ENCODE assay signal across 9 cellular contexts in the genomic region with DNA sequence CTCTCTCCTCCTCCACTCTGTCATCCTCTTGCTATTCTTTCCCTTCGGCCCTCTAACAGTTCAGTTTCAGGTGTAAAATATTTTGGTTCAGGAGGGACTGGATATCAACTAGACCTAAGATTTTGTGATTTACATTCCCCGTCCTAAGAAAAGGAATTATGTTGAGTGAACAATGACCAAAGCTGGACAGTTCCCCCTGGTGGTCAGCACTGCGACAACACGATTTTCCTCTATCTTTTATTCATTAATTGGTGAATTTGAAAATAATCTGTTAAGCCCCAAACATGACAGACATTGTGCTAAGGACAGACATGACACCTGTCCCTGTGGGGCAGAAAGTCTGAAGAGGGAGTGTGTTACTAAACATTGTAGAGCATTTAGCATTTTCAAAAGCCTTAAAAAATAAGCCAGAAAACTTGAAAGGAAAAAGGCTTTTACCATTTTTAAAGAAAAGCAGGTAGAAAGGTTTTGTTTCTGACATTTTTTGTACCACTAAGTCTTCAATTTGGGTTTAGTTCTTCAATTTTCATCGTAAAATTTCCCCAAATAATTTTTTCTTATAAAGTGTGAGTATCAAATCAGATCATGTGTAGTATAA. TPM values are rescaled to one million over a fixed set of nuclear protein-coding genes. Genes with fewer than 3 reads are reported as not detected.
DNase-seq lines count a peak whose midpoint lies in the region; ATAC-seq and TF ChIP-seq lines count a peak whose summit lies in the region.
"Had no signal": no experiment of that assay in that cellular context is flagged by ENCODE, and none has a peak within 500 bp of the region (broad histone marks: within the 10 kb centered on the region; RNA-seq: fewer than 3 reads in every experiment).

No MANE protein-coding gene starts in this region.

- CTCF ChIA-PET in HEK293T (lab: Yijun Ruan, JAX) = interaction anchor here (0.7 to 1.4 kb wide), 3 partner anchors 11 to 61 kb away, joined by 3 to 4 read pairs (median 3); no protein-coding TSS in a partner anchor

- H3K36me3 Mint-ChIP-seq in progenitor cell of endocrine pancreas (ENCODE audit: insufficient read depth) = peaks cover 5% of the 10 kb centered on the region

- no peak overlapping the region for H3K4me3 Mint-ChIP-seq in progenitor cell of endocrine pancreas (ENCODE audit: low read depth)

- peak; percentile 34 for DNase-seq in COR-L47 (lab: John Stamatoyannopoulos, UW)
- peak; percentile 54 for DNase-seq in HEK293T (ENCODE audit: extremely low spot score)
- DNase-seq in SHP77 treated with DMSO at 0.1 percent for 48 hours (lab: John Stamatoyannopoulos, UW) = peak; percentile 8
- DNase-seq in fibroblast of mammary gland (ENCODE audit: low read depth) = peak; percentile 58
- DNase-seq in progenitor cell of endocrine pancreas (ENCODE audit: low spot score, unreplicated experiment) = no peak
- no peak for DNase-seq in stimulated activated CD4-positive, alpha-beta T cell treated with anti-CD3 and anti-CD28 coated beads, Interleukin-4, amount 100 ng/mL, for 24 hours

- no peak overlapping the region for H3K27ac Mint-ChIP-seq in progenitor cell of endocrine pancreas

- no peaks in the 10 kb centered on the region for H3K9me3 Mint-ChIP-seq in progenitor cell of endocrine pancreas (ENCODE audit: low read depth)

- ATAC-seq in GM18873 (IDR thresholded peaks at IDR 0.05; ENCODE audit: low FRiP score, unreplicated experiment) = no peak
- ATAC-seq in HG03025 (IDR thresholded peaks at IDR 0.05; ENCODE audit: low FRiP score, unreplicated experiment) = no peak
- ATAC-seq: mucosa of descending colon had no signal

- TF ChIP-seq CTCF in fibroblast of mammary gland (conservative IDR thresholded peaks at IDR 0.05; ENCODE audit: control insufficient read depth, insufficient read depth, low read depth, low read length) (peak; percentile 80), progenitor cell of endocrine pancreas (IDR thresholded peaks at IDR 0.05; ENCODE audit: unreplicated experiment) (peak; percentile 87)

- peaks cover 10% of the 10 kb centered on the region for H3K4me1 Mint-ChIP-seq in progenitor cell of endocrine pancreas (ENCODE audit: low read depth)

- H3K27me3 Mint-ChIP-seq in progenitor cell of endocrine pancreas = no peaks in the 10 kb centered on the region

- POLR2A ChIA-PET in HEK293T (lab: Yijun Ruan, JAX) = no interaction called here

- H3K4me3 ChIP-seq in fibroblast of mammary gland (ENCODE audit: control insufficient read depth, low read depth, low read length) = no peak overlapping the region
- H3K4me3 ChIP-seq: mucosa of descending colon had no signal

TF ChIP-seq in HEK293T, 16 proteins besides CTCF, POLR2A, EP300 and RAD21:
- no peak for TF ChIP-seq CTBP1 (IDR thresholded peaks at IDR 0.05; ENCODE audit: borderline replicate concordance)
- no peak for TF ChIP-seq NFRKB (IDR thresholded peaks at IDR 0.05)
- TF ChIP-seq FOXK2 (IDR thresholded peaks at IDR 0.05) = no peak
- TF ChIP-seq HDGF (IDR thresholded peaks at IDR 0.05; ENCODE audit: borderline replicate concordance) = no peak
- TF ChIP-seq ARNT (IDR thresholded peaks at IDR 0.05) = no peak
- TF ChIP-seq SUZ12 (IDR thresholded peaks at IDR 0.05) = no peak
- TF ChIP-seq L3MBTL2 (conservative IDR thresholded peaks at IDR 0.05) = no peak
- no peak for TF ChIP-seq FOXA1 (IDR thresholded peaks at IDR 0.05)
- TF ChIP-seq TARDBP (IDR thresholded peaks at IDR 0.05) = no peak
- TF ChIP-seq BHLHE40 (IDR thresholded peaks at IDR 0.05; ENCODE audit: borderline replicate concordance) = no peak
- no peak for TF ChIP-seq SP1 (IDR thresholded peaks at IDR 0.05)
- TF ChIP-seq LEF1 (IDR thresholded peaks at IDR 0.05; ENCODE audit: borderline replicate concordance) = no peak
- no peak for TF ChIP-seq FOXM1 (IDR thresholded peaks at IDR 0.05; ENCODE audit: borderline replicate concordance)
- TF ChIP-seq ELF4 (IDR thresholded peaks at IDR 0.05) = no peak

RNA-seq across cellular contexts. Expression of a gene that starts 28.4 kb away (rescaled TPM):
- total RNA-seq in progenitor cell of endocrine pancreas = not detected in 2 replicates

RNA-seq across cellular contexts. Expression of a gene that starts 59.3 kb away (rescaled TPM):
- total RNA-seq in progenitor cell of endocrine pancreas = 8.2 and 8.6 TPM in 2 replicates

Comparison
In these comparisons a context has a peak if more than half of its experiments do, and no peak if none do; other contexts are left out.
1. DNase-seq: peak in COR-L47 (single experiment), HEK293T (single experiment), SHP77 treated with DMSO at 0.1 percent for 48 hours (single experiment) and fibroblast of mammary gland (single experiment); none in progenitor cell of endocrine pancreas (single experiment) and stimulated activated CD4-positive, alpha-beta T cell treated with anti-CD3 and anti-CD28 coated beads, Interleukin-4, amount 100 ng/mL, for 24 hours (single experiment).